Comparison of ENCODE assay signal across 23 cellular contexts in the genomic region with DNA sequence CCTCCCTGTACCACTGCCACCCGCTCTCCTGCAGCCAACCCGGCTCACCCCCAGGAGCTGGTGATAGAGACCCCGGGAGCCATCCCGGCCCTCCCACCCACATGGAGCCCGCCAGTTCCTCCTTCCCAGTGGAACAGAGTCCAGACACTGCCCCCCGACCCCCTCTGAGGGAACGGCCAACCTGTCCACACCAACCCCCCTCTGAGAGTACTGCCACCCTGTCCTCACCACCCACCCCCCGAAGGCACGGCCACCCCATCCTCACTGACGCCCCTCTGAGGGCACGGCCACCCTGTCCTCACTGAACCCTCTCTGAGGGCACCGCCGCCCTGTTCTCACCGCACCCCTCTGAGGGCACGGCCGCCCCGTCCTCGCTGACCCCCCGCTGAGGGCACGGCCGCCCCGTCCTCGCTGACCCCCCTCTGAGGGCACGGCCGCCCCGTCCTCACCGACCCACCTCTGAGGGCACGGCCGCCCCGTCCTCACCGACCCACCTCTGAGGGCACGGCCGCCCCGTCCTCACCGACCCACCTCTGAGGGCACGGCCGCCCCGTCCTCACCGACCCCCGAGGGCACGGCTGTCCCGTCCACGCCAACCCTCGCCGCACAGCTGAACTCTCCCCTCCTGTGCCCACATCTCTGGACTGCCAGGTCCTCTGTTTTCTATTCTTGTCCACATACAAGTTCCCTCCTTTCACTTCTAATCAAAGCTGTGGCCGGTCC. TPM values are rescaled to one million over a fixed set of nuclear protein-coding genes. Genes with fewer than 3 reads are reported as not detected.
A peak's percentile ranks its signal among the peaks of the same experiment; 100 is the strongest.
DNase-seq lines count a peak whose midpoint lies in the region; ATAC-seq and TF ChIP-seq lines count a peak whose summit lies in the region.
"Had no signal": no experiment of that assay in that cellular context is flagged by ENCODE, and none has a peak within 500 bp of the region (broad histone marks: within the 10 kb centered on the region; RNA-seq: fewer than 3 reads in every experiment).

No MANE protein-coding gene starts in this region.

- no peaks in the 10 kb centered on the region for H3K27me3 ChIP-seq in spleen (replicated peaks in 1 of 7)

- CTCF ChIA-PET in RWPE1 (lab: Yijun Ruan, JAX), result no interaction called here

- no peak for ATAC-seq in left lobe of liver
- ATAC-seq in HG03139 (IDR thresholded peaks at IDR 0.05; ENCODE audit: unreplicated experiment), result no peak
- ATAC-seq in GM18517 (IDR thresholded peaks at IDR 0.05; ENCODE audit: unreplicated experiment), result no peak
- ATAC-seq: HCT116 had no signal

- TF ChIP-seq CTCF in RWPE1 (conservative IDR thresholded peaks at IDR 0.05; ENCODE audit: low read depth) (no peak), spleen (IDR thresholded peaks at IDR 0.05 in 8 of 11, conservative IDR thresholded peaks at IDR 0.05 in 3 of 11) (no peak)

- 94 to 97% (median 96%) methylated on average over 39 to 46 of the region's 46 CpGs for whole genome bisulfite sequencing in spleen, 5 donors

- intact Hi-C loops in spleen (cut with DNase I; ENCODE audit: low total_unique reads), result no loop called here

- DNase-seq in activated CD8-positive, alpha-beta memory T cell treated with anti-CD3 and anti-CD28 coated beads, Interleukin-2, amount 50 U/mL, for 4 hours, result peak; percentile 3
- DNase-seq in activated CD8-positive, alpha-beta memory T cell treated with anti-CD3 and anti-CD28 coated beads, Interleukin-2, amount 50 U/mL, for 48 hours, result no peak
- DNase-seq in RWPE1 (ENCODE audit: low spot score), result no peak
- DNase-seq in left lobe of liver (ENCODE audit: low spot score), result peak; percentile 42
- peak; percentile 53 for DNase-seq in spleen
- DNase-seq in SIG-M5 (lab: John Stamatoyannopoulos, UW), result no peak
- DNase-seq: activated CD4-positive, alpha-beta T cell treated with anti-CD3 and anti-CD28 coated beads for 4 hours; activated CD8-positive, alpha-beta memory T cell treated with anti-CD3 and anti-CD28 coated beads for 24 hours; activated naive CD4-positive, alpha-beta T cell treated with anti-CD3 and anti-CD28 coated beads, Interleukin-2, amount 50 U/mL, for 16 hours; activated T-cell treated with anti-CD3 and anti-CD28 coated beads, Interleukin-2, amount 50 U/mL, for 48 hours; effector CD8-positive, alpha-beta T cell; KG1; kidney glomerular epithelial cell; MM.1S; NCI-H1417; OCI-M1; small intestine; stimulated activated CD4-positive, alpha-beta T cell treated with anti-CD3 and anti-CD28 coated beads, Interleukin-1b, Interleukin-23, amount 100 ng/mL, for 48 hours; stimulated activated CD8-positive, alpha-beta memory T cell treated with anti-CD3 and anti-CD28 coated beads, Interleukin-4, amount 100 ng/mL, for 48 hours had no signal

- no peaks in the 10 kb centered on the region for H3K9me3 ChIP-seq in spleen

- POLR2A ChIA-PET in RWPE1 (lab: Yijun Ruan, JAX; ENCODE audit: low non-redundant PET), result interaction anchor here (0.9 kb wide), 1 partner anchor 17 kb away, joined by 3 read pairs; no protein-coding TSS in a partner anchor

- no peak overlapping the region for H3K4me3 ChIP-seq in spleen

- H3K27ac ChIP-seq in RWPE1 (peak overlapping the region; percentile 41; the same call in 1 of the 2 replicates), spleen (no peak overlapping the region)
- H3K27ac ChIP-seq: 22Rv1 had no signal

- peaks cover 0 to 23% (median 8%) of the 10 kb centered on the region in 6 donors for H3K4me1 ChIP-seq in spleen

- H3K36me3 ChIP-seq in spleen, result peaks cover 0 to 90% (median 63%) of the 10 kb centered on the region in 6 donors

- no peak for TF ChIP-seq POLR2A in spleen (IDR thresholded peaks at IDR 0.05)

RNA-seq across cellular contexts. Expression of gene TOLLIP, which starts 18.0 kb away (rescaled TPM):
- 128 TPM for total RNA-seq in left lobe of liver
- total RNA-seq in spleen, result 10 to 100 TPM; 44.3 to 67.4 (median 59.8) TPM
- polyA plus RNA-seq in spleen, result 10 to 100 TPM; 16.1 to 35.8 (median 18.7) TPM

Comparison
In these comparisons a context has a peak if more than half of its experiments do, and no peak if none do; other contexts are left out.
1. DNase-seq: peak in activated CD8-positive, alpha-beta memory T cell treated with anti-CD3 and anti-CD28 coated beads, Interleukin-2, amount 50 U/mL, for 4 hours (single experiment), left lobe of liver (single experiment) and spleen (single experiment); none in activated CD8-positive, alpha-beta memory T cell treated with anti-CD3 and anti-CD28 coated beads, Interleukin-2, amount 50 U/mL, for 48 hours (single experiment), RWPE1 (single experiment) and SIG-M5 (single experiment).